In genomic region chr13:59487883-59488282, GRCh38 we compare ENCODE assay signal across 16 cellular contexts.
"Had no signal": no experiment of that assay in that cellular context is flagged by ENCODE, and none has a peak within 500 bp of the region (broad histone marks: within the 10 kb centered on the region; RNA-seq: fewer than 3 reads in every experiment).

No MANE protein-coding gene starts in this region.

- H3K4me1 ChIP-seq: gastrocnemius medialis had no signal

- H3K27ac ChIP-seq: coronary artery, gastrocnemius medialis, lower lobe of right lung, right atrium auricular region, skin epidermis, tibial artery had no signal

- H3K9me3 ChIP-seq: gastrocnemius medialis, lower lobe of right lung, right atrium auricular region, tibial artery had no signal

- DNase-seq: activated CD4-positive, alpha-beta memory T cell treated with anti-CD3 and anti-CD28 coated beads, Interleukin-2, amount 10 ng/mL, durations not matched to agents 7 days and 5 days; activated CD4-positive, alpha-beta T cell treated with anti-CD3 and anti-CD28 coated beads for 48 hours; activated CD8-positive, alpha-beta memory T cell treated with anti-CD3 and anti-CD28 coated beads, Interleukin-2, amount 10 ng/mL, durations not matched to agents 7 days and 5 days; central memory CD4-positive, alpha-beta T cell; gastrocnemius medialis; head of caudate nucleus; lower lobe of right lung; nucleus accumbens; stimulated activated naive CD8-positive, alpha-beta T cell treated with anti-CD3 and anti-CD28 coated beads, Interleukin-15, Interleukin-2, amounts not matched to agents 100 U/mL and 50 U/mL, for 24 hours; substantia nigra; T-helper 2 cell; tibial artery had no signal

- H3K4me3 ChIP-seq: coronary artery, gastrocnemius medialis, lower lobe of right lung, right atrium auricular region, skin epidermis, tibial artery had no signal

- H3K36me3 ChIP-seq: gastrocnemius medialis, lower lobe of right lung, right atrium auricular region, tibial artery had no signal

- H3K27me3 ChIP-seq: gastrocnemius medialis, right atrium auricular region, tibial artery had no signal

- ATAC-seq: activated CD8-positive, alpha-beta memory T cell treated with anti-CD3 and anti-CD28 coated beads, Interleukin-2, amount 10 ng/mL, durations not matched to agents 7 days and 5 days; esophagus mucosa; gastrocnemius medialis; lower lobe of right lung; stimulated activated naive CD8-positive, alpha-beta T cell treated with anti-CD3 and anti-CD28 coated beads, Interleukin-15, Interleukin-2, amounts not matched to agents 100 U/mL and 50 U/mL, for 24 hours had no signal
